In the genomic region with DNA sequence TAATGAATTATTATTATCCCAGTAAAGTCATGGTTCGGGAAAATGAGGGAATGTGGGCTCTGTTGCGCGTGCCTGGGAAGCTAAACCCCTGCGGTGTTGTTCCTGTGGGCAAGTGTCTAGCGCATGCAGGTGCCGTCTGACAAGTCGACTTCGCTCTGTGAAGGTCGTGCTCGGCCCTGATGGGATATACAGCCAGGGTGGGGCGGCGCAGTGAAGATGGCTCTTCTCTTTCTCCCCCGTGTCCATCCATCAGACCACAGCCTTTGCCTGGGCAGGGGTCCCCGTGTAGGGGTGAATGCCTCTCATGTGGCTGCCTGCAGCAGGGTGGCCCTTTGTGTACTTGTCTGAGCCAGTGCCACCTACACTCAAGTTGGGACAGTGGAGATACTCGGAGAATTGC, we compare ENCODE assay signal across 30 cellular contexts. TPM values are rescaled to one million over a fixed set of nuclear protein-coding genes. Genes with fewer than 3 reads are reported as not detected.
"Had no signal": no experiment of that assay in that cellular context is flagged by ENCODE, and none has a peak within 500 bp of the region (broad histone marks: within the 10 kb centered on the region; RNA-seq: fewer than 3 reads in every experiment).

No MANE protein-coding gene starts in this region.

- H3K4me1 ChIP-seq: adrenal gland, ascending aorta, breast epithelium, colonic mucosa had no signal

- H3K36me3 ChIP-seq: adrenal gland, ascending aorta, breast epithelium, cardiac muscle cell, colonic mucosa had no signal

- H3K9me3 ChIP-seq: adrenal gland, ascending aorta, breast epithelium, colonic mucosa had no signal

- H3K27me3 ChIP-seq: adrenal gland, ascending aorta, breast epithelium, cardiac muscle cell, colonic mucosa had no signal

- DNase-seq: activated B cell treated with CpG ODN at 0.5 μM for 24 hours; activated CD4-positive, alpha-beta memory T cell treated with anti-CD3 and anti-CD28 coated beads for 36 hours; activated CD4-positive, alpha-beta T cell treated with anti-CD3 and anti-CD28 coated beads for 36 hours; activated CD4-positive, alpha-beta T cell treated with anti-CD3 and anti-CD28 coated beads, Interleukin-2, amount 10 ng/mL, durations not matched to agents 24 days and 14 days; activated CD4-positive, CD25-positive, alpha-beta regulatory T cell treated with anti-CD3 and anti-CD28 coated beads, Interleukin-2, amount 50 U/mL, for 72 hours; activated CD8-positive, alpha-beta memory T cell treated with anti-CD3 and anti-CD28 coated beads, Interleukin-2, amount 10 ng/mL, durations not matched to agents 7 days and 5 days; activated CD8-positive, alpha-beta memory T cell treated with anti-CD3 and anti-CD28 coated beads, Interleukin-2, amount 50 U/mL, for 4 hours; activated CD8-positive, alpha-beta T cell treated with anti-CD3 and anti-CD28 coated beads, Interleukin-2, amount 10 ng/mL, durations not matched to agents 7 days and 5 days; activated effector memory CD4-positive, alpha-beta T cell treated with anti-CD3 and anti-CD28 coated beads, Interleukin-2, amount 50 U/mL, for 16 hours; activated naive CD4-positive, alpha-beta T cell treated with anti-CD3 and anti-CD28 coated beads for 36 hours; activated naive CD8-positive, alpha-beta T cell treated with anti-CD3 and anti-CD28 coated beads for 36 hours; activated naive CD8-positive, alpha-beta T cell treated with anti-CD3 and anti-CD28 coated beads, Interleukin-2, amount 50 U/mL, for 24 hours; activated T-cell treated with anti-CD3 and anti-CD28 coated beads, Interleukin-2, amount 50 U/mL, for 1 hour; activated T-cell treated with anti-CD3 and anti-CD28 coated beads, Interleukin-2, amount 50 U/mL, for 48 hours; adrenal gland; amygdala; central memory CD4-positive, alpha-beta T cell; cerebellar nuclear complex; colonic mucosa; effector CD8-positive, alpha-beta T cell; foreskin fibroblast; T1000; WERI-Rb-1 had no signal

- H3K27ac ChIP-seq: adrenal gland, ascending aorta, breast epithelium, cardiac muscle cell, colonic mucosa, WERI-Rb-1 had no signal

- H3K4me3 ChIP-seq: adrenal gland, ascending aorta, breast epithelium, cardiac muscle cell, colonic mucosa had no signal

RNA-seq across cellular contexts. Expression of a gene that starts 26.0 kb away (rescaled TPM):
- total RNA-seq: ascending aorta had no signal

RNA-seq across cellular contexts. Expression of a gene that starts 59.6 kb away (rescaled TPM):
- total RNA-seq: activated B cell treated with CpG ODN at 0.5 μM for 24 hours; activated CD4-positive, alpha-beta memory T cell treated with anti-CD3 and anti-CD28 coated beads for 36 hours; activated CD4-positive, alpha-beta T cell treated with anti-CD3 and anti-CD28 coated beads for 36 hours; activated CD4-positive, alpha-beta T cell treated with anti-CD3 and anti-CD28 coated beads, Interleukin-2, amount 10 ng/mL, durations not matched to agents 24 days and 14 days; activated CD8-positive, alpha-beta memory T cell treated with anti-CD3 and anti-CD28 coated beads for 36 hours; activated CD8-positive, alpha-beta memory T cell treated with anti-CD3 and anti-CD28 coated beads, Interleukin-2, amount 10 ng/mL, durations not matched to agents 7 days and 5 days; activated CD8-positive, alpha-beta T cell treated with anti-CD3 and anti-CD28 coated beads, Interleukin-2, amount 10 ng/mL, durations not matched to agents 7 days and 5 days; activated naive CD4-positive, alpha-beta T cell treated with anti-CD3 and anti-CD28 coated beads for 36 hours; activated naive CD8-positive, alpha-beta T cell treated with anti-CD3 and anti-CD28 coated beads for 36 hours; activated T-helper 2 cell treated with anti-CD3 and anti-CD28 coated beads, Interferon-gamma antibody, Interleukin-2, Interleukin-4, amounts not matched to agents 10 μg/mL and 5 μg/mL and 100 μg/mL, durations not matched to agents 14 hours and 24 hours and 36 hours; ascending aorta; dermis microvascular lymphatic vessel endothelial cell; epithelial cell of proximal tubule had no signal
